Comparison of ENCODE assay signal across 13 cellular contexts in the genomic region with DNA sequence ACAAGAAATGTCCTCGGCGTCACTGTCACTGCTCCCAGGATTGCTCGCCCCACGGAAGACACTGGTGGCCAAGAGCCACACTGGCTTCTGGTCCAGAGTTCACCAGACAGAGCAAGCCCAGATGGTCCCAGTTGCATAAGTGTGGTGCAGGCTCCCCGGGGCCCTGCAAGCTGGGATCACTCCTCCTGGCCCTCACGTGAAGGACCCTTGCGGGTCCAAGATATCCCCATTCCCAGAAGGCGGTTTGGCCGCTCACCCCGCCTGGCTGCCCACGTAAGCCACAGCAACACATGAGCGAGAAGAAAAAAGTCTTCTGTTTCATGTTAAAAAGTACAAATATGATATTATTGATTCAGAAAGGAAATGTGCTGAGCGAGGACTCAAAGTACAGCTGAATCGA.
DNase-seq lines count a peak whose midpoint lies in the region; ATAC-seq and TF ChIP-seq lines count a peak whose summit lies in the region.
"Had no signal": no experiment of that assay in that cellular context is flagged by ENCODE, and none has a peak within 500 bp of the region (broad histone marks: within the 10 kb centered on the region; RNA-seq: fewer than 3 reads in every experiment).

No MANE protein-coding gene starts in this region.

- H2AFZ ChIP-seq in mesenchymal stem cell (ENCODE audit: low read depth, low read length): no peak overlapping the region

- H3K27me3 ChIP-seq in adipocyte (replicated peaks; ENCODE audit: control insufficient read depth, insufficient read depth, low read length) (no peaks in the 10 kb centered on the region), heart right ventricle (no peaks in the 10 kb centered on the region), mesenchymal stem cell (ENCODE audit: control insufficient read depth in 1 of 2, insufficient read depth in 1 of 2, low read length in 2 of 2) (no peaks in the 10 kb centered on the region)
- H3K27me3 ChIP-seq: BE2C had no signal

- H3K36me3 ChIP-seq in adipocyte (ENCODE audit: control insufficient read depth, insufficient read depth, low read length, severe bottlenecking) (no peaks in the 10 kb centered on the region), heart right ventricle (no peaks in the 10 kb centered on the region), mesenchymal stem cell (ENCODE audit: control insufficient read depth in 1 of 2, insufficient read depth in 2 of 2, low read depth in 1 of 2, low read length in 2 of 2) (no peaks in the 10 kb centered on the region)
- H3K36me3 ChIP-seq: BE2C had no signal

- peak overlapping the region in 1 of 10 donors; percentile 5 for H3K27ac ChIP-seq in heart right ventricle
- H3K27ac ChIP-seq in mesenchymal stem cell (ENCODE audit: low read length, poor library complexity, severe bottlenecking): no peak overlapping the region
- H3K27ac ChIP-seq: A549 had no signal

- H3K14ac ChIP-seq in mesenchymal stem cell (ENCODE audit: low read length in 2 of 2): no peak overlapping the region

- peaks cover 59% of the 10 kb centered on the region for H3K4me1 ChIP-seq in adipocyte (ENCODE audit: control insufficient read depth, insufficient read depth, low read length)
- peaks cover 0 to 23% (median 0%) of the 10 kb centered on the region in 9 donors for H3K4me1 ChIP-seq in heart right ventricle
- no peaks in the 10 kb centered on the region for H3K4me1 ChIP-seq in mesenchymal stem cell (ENCODE audit: control insufficient read depth, insufficient read depth, low read depth, low read length)
- H3K4me1 ChIP-seq: A549, BE2C, Caco-2 had no signal

- H3K18ac ChIP-seq in mesenchymal stem cell (ENCODE audit: low read depth in 1 of 2, low read length in 2 of 2): no peak overlapping the region

- intact Hi-C loops in heart right ventricle (cut with DNase I): no loop called here

- WGBS in heart right ventricle, 2 donors: 70 to 77% methylated on average over 14 of the region's 14 CpGs
- WGBS in mesenchymal stem cell: 68% methylated on average over 14 of the region's 14 CpGs

- H3K9me3 ChIP-seq in adipocyte (ENCODE audit: control insufficient read depth, low read length) (no peaks in the 10 kb centered on the region), heart right ventricle (peaks cover 0 to 4% (median 0%) of the 10 kb centered on the region in 11 donors), mesenchymal stem cell (ENCODE audit: control insufficient read depth, low read length) (no peaks in the 10 kb centered on the region)
- H3K9me3 ChIP-seq: A549, BE2C, Caco-2 had no signal

- H3K9ac ChIP-seq in adipocyte (ENCODE audit: low read length): no peak overlapping the region
- H3K9ac ChIP-seq in mesenchymal stem cell (ENCODE audit: low read length): peak overlapping the region; percentile 46

- H3K4me3 ChIP-seq in adipocyte (ENCODE audit: low read length) (peak overlapping the region; percentile 12), heart right ventricle (no peak overlapping the region), mesenchymal stem cell (ENCODE audit: insufficient read depth in 1 of 2, low read depth in 1 of 2, low read length in 2 of 2) (no peak overlapping the region)
- H3K4me3 ChIP-seq: A549 had no signal

- no peak overlapping the region for H2BK12ac ChIP-seq in mesenchymal stem cell (ENCODE audit: low read length in 2 of 2)

- no peaks in the 10 kb centered on the region for H3K79me1 ChIP-seq in mesenchymal stem cell (replicated peaks; ENCODE audit: low read length, poor library complexity, severe bottlenecking)

- no peak overlapping the region for H2BK5ac ChIP-seq in mesenchymal stem cell (ENCODE audit: low read depth, low read length, poor library complexity, severe bottlenecking)

- H3K23ac ChIP-seq in mesenchymal stem cell (ENCODE audit: low read length in 2 of 2): no peak overlapping the region

- H4K8ac ChIP-seq in mesenchymal stem cell (ENCODE audit: low read length): no peak overlapping the region

- H3K4me2 ChIP-seq in mesenchymal stem cell (ENCODE audit: low read length, poor library complexity, severe bottlenecking): no peak overlapping the region
- H3K4me2 ChIP-seq: A549 had no signal

- no peak overlapping the region for H2AK5ac ChIP-seq in mesenchymal stem cell (ENCODE audit: low read length, severe bottlenecking)

- no peak overlapping the region for H2BK15ac ChIP-seq in mesenchymal stem cell (ENCODE audit: low read depth, poor library complexity, severe bottlenecking)

- no peak overlapping the region for H4K91ac ChIP-seq in mesenchymal stem cell (ENCODE audit: low read length)

- no peak overlapping the region for H3K4ac ChIP-seq in mesenchymal stem cell (ENCODE audit: low read depth in 1 of 2, low read length in 2 of 2)

- DNase-seq in adipocyte (ENCODE audit: low read depth) (no peak), heart right ventricle (peak in 1 of 2 donors; percentile 50), mesenchymal stem cell (no peak), amygdala (lab: John Stamatoyannopoulos, UW) (no peak), NCI-H1048 (lab: John Stamatoyannopoulos, UW) (no peak)
- DNase-seq in stimulated activated naive CD4-positive, alpha-beta T cell (lab: John Stamatoyannopoulos, UW): no peak
- DNase-seq: BE2C; Caco-2; CD8-positive, alpha-beta memory T cell; DND-41; GDM1; HFFc6 had no signal

- TF ChIP-seq CTCF in heart right ventricle (IDR thresholded peaks at IDR 0.05): no peak

- peak; percentile 15 to 70 (median 50) for ATAC-seq in heart right ventricle
- ATAC-seq: A549 had no signal

- no peak overlapping the region for H2BK120ac ChIP-seq in mesenchymal stem cell (ENCODE audit: low read depth, low read length)
